Comparison of ENCODE assay signal across 34 cellular contexts in genomic region chr19:5303208-5303607, GRCh38.
"Had no signal": no experiment of that assay in that cellular context is flagged by ENCODE, and none has a peak within 500 bp of the region (broad histone marks: within the 10 kb centered on the region; RNA-seq: fewer than 3 reads in every experiment).

No MANE protein-coding gene starts in this region.

- H3K4me1 ChIP-seq: adrenal gland, breast epithelium, colonic mucosa had no signal

- H3K9me3 ChIP-seq: adrenal gland, body of pancreas, breast epithelium, colonic mucosa, esophagus squamous epithelium had no signal

- H3K36me3 ChIP-seq: adrenal gland, breast epithelium, cardiac muscle cell, colonic mucosa, esophagus squamous epithelium, WERI-Rb-1 had no signal

- H3K27ac ChIP-seq: adrenal gland, body of pancreas, breast epithelium, colonic mucosa, epithelial cell of prostate, esophagus squamous epithelium, WERI-Rb-1 had no signal

- ATAC-seq: activated CD4-positive, CD25-positive, alpha-beta regulatory T cell treated with anti-CD3 and anti-CD28 coated beads, Interleukin-2, amount 50 U/mL, for 24 hours; activated CD8-positive, alpha-beta T cell treated with anti-CD3 and anti-CD28 coated beads for 36 hours; activated naive CD8-positive, alpha-beta T cell treated with anti-CD3 and anti-CD28 coated beads, Interleukin-2, amount 50 U/mL, for 24 hours; activated T-cell treated with anti-CD3 and anti-CD28 coated beads, Interleukin-2, amount 50 U/mL, for 4 hours; body of pancreas; T-helper 17 cell had no signal

- DNase-seq: activated B cell treated with CpG ODN at 0.5 μM for 24 hours; activated CD4-positive, alpha-beta T cell treated with anti-CD3 and anti-CD28 coated beads for 48 hours; activated CD4-positive, alpha-beta T cell treated with anti-CD3 and anti-CD28 coated beads, Interleukin-2, amount 50 U/mL, for 1 hour; activated CD4-positive, alpha-beta T cell treated with anti-CD3 and anti-CD28 coated beads, Interleukin-2, amount 50 U/mL, for 48 hours; activated CD8-positive, alpha-beta memory T cell treated with anti-CD3 and anti-CD28 coated beads for 24 hours; activated CD8-positive, alpha-beta T cell treated with anti-CD3 and anti-CD28 coated beads for 36 hours; activated effector memory CD4-positive, alpha-beta T cell treated with anti-CD3 and anti-CD28 coated beads, Interleukin-2, amount 50 U/mL, for 16 hours; activated naive CD4-positive, alpha-beta T cell treated with anti-CD3 and anti-CD28 coated beads for 36 hours; activated naive CD8-positive, alpha-beta T cell treated with anti-CD3 and anti-CD28 coated beads for 36 hours; activated naive CD8-positive, alpha-beta T cell treated with anti-CD3 and anti-CD28 coated beads, Interleukin-2, amount 50 U/mL, for 24 hours; activated T-cell treated with anti-CD3 and anti-CD28 coated beads, Interleukin-2, amount 50 U/mL, for 4 hours; adrenal gland; amygdala; aorta; body of pancreas; central memory CD4-positive, alpha-beta T cell; cerebellar nuclear complex; colonic mucosa; effector CD8-positive, alpha-beta T cell; esophagus squamous epithelium; head of caudate nucleus; T-helper 17 cell; T1000; WERI-Rb-1 had no signal

- H3K36me3 Mint-ChIP-seq: activated naive CD4-positive, alpha-beta T cell treated with anti-CD3 and anti-CD28 coated beads, Interleukin-2, amount 50 U/mL, for 24 hours; activated naive CD8-positive, alpha-beta T cell treated with anti-CD3 and anti-CD28 coated beads for 36 hours had no signal

- H3K4me3 Mint-ChIP-seq: activated B cell treated with CpG ODN at 0.5 μM for 24 hours; activated CD8-positive, alpha-beta T cell treated with anti-CD3 and anti-CD28 coated beads for 36 hours; activated naive CD4-positive, alpha-beta T cell treated with anti-CD3 and anti-CD28 coated beads for 36 hours; activated naive CD4-positive, alpha-beta T cell treated with anti-CD3 and anti-CD28 coated beads, Interleukin-2, amount 50 U/mL, for 24 hours; activated naive CD8-positive, alpha-beta T cell treated with anti-CD3 and anti-CD28 coated beads for 36 hours; activated naive CD8-positive, alpha-beta T cell treated with anti-CD3 and anti-CD28 coated beads, Interleukin-2, amount 50 U/mL, for 24 hours; activated T-cell treated with anti-CD3 and anti-CD28 coated beads, Interleukin-2, amount 50 U/mL, for 4 hours; T-helper 17 cell; T-helper 2 cell treated with Interferon-gamma antibody and Interleukin-4, amounts not matched to agents 5 μg/mL and 100 μg/mL, for 36 hours had no signal

- H3K4me1 Mint-ChIP-seq: activated B cell treated with CpG ODN at 0.5 μM for 24 hours; activated naive CD4-positive, alpha-beta T cell treated with anti-CD3 and anti-CD28 coated beads, Interleukin-2, amount 50 U/mL, for 24 hours; activated naive CD8-positive, alpha-beta T cell treated with anti-CD3 and anti-CD28 coated beads for 36 hours; activated naive CD8-positive, alpha-beta T cell treated with anti-CD3 and anti-CD28 coated beads, Interleukin-2, amount 50 U/mL, for 24 hours had no signal

- H3K4me3 ChIP-seq: adrenal gland, body of pancreas, breast epithelium, cardiac muscle cell, colonic mucosa, esophagus squamous epithelium had no signal

- H3K27me3 ChIP-seq: adrenal gland, body of pancreas, breast epithelium, cardiac muscle cell, colonic mucosa, esophagus squamous epithelium had no signal

- H3K27ac Mint-ChIP-seq: activated B cell treated with CpG ODN at 0.5 μM for 24 hours; activated CD8-positive, alpha-beta T cell treated with anti-CD3 and anti-CD28 coated beads for 36 hours; activated naive CD4-positive, alpha-beta T cell treated with anti-CD3 and anti-CD28 coated beads for 36 hours; activated naive CD4-positive, alpha-beta T cell treated with anti-CD3 and anti-CD28 coated beads, Interleukin-2, amount 50 U/mL, for 24 hours; activated naive CD8-positive, alpha-beta T cell treated with anti-CD3 and anti-CD28 coated beads for 36 hours; activated naive CD8-positive, alpha-beta T cell treated with anti-CD3 and anti-CD28 coated beads, Interleukin-2, amount 50 U/mL, for 24 hours; activated T-helper 2 cell treated with anti-CD3 and anti-CD28 coated beads, Interferon-gamma antibody, Interleukin-2, Interleukin-4, amounts not matched to agents 10 μg/mL and 5 μg/mL and 100 μg/mL, durations not matched to agents 14 hours and 24 hours and 36 hours; T-helper 17 cell; T-helper 2 cell treated with Interferon-gamma antibody and Interleukin-4, amounts not matched to agents 5 μg/mL and 100 μg/mL, for 36 hours had no signal

- H3K27me3 Mint-ChIP-seq: activated CD8-positive, alpha-beta T cell treated with anti-CD3 and anti-CD28 coated beads for 36 hours; activated naive CD4-positive, alpha-beta T cell treated with anti-CD3 and anti-CD28 coated beads, Interleukin-2, amount 50 U/mL, for 24 hours; activated naive CD8-positive, alpha-beta T cell treated with anti-CD3 and anti-CD28 coated beads for 36 hours had no signal

- H3K9me3 Mint-ChIP-seq: activated B cell treated with CpG ODN at 0.5 μM for 24 hours; activated CD8-positive, alpha-beta T cell treated with anti-CD3 and anti-CD28 coated beads for 36 hours; activated naive CD4-positive, alpha-beta T cell treated with anti-CD3 and anti-CD28 coated beads for 36 hours; activated naive CD4-positive, alpha-beta T cell treated with anti-CD3 and anti-CD28 coated beads, Interleukin-2, amount 50 U/mL, for 24 hours; activated naive CD8-positive, alpha-beta T cell treated with anti-CD3 and anti-CD28 coated beads for 36 hours; activated naive CD8-positive, alpha-beta T cell treated with anti-CD3 and anti-CD28 coated beads, Interleukin-2, amount 50 U/mL, for 24 hours; activated T-helper 2 cell treated with anti-CD3 and anti-CD28 coated beads, Interferon-gamma antibody, Interleukin-2, Interleukin-4, amounts not matched to agents 10 μg/mL and 5 μg/mL and 100 μg/mL, durations not matched to agents 14 hours and 24 hours and 36 hours; T-helper 2 cell treated with Interferon-gamma antibody and Interleukin-4, amounts not matched to agents 5 μg/mL and 100 μg/mL, for 36 hours had no signal

- FAIRE-seq: endometrium, endothelial cell of umbilical vein, frontal cortex had no signal
